Comparison of ENCODE assay signal across 8 cellular contexts in genomic region chr19:18279516-18280246, GRCh38. TPM values are rescaled to one million over a fixed set of nuclear protein-coding genes. Genes with fewer than 3 reads are reported as not detected.
DNase-seq lines count a peak whose midpoint lies in the region; ATAC-seq and TF ChIP-seq lines count a peak whose summit lies in the region.

No MANE protein-coding gene starts in this region.

- peaks cover 35% of the 10 kb centered on the region for H3K36me3 Mint-ChIP-seq in nephron progenitor cell (ENCODE audit: low read depth)
- peaks cover 31% of the 10 kb centered on the region for H3K36me3 Mint-ChIP-seq in stimulated activated naive CD8-positive, alpha-beta T cell treated with anti-CD3 and anti-CD28 coated beads, Interleukin-15, Interleukin-2, amounts not matched to agents 100 ng/mL and 50 ng/mL, for 24 hours (ENCODE audit: low read depth)

- peak; percentile 94 for DNase-seq in MG63
- no peak for DNase-seq in RWPE2 (ENCODE audit: low spot score)
- DNase-seq in activated gamma-delta T cell (lab: John Stamatoyannopoulos, UW) = peak; percentile 72
- DNase-seq in fibroblast of the conjunctiva (ENCODE audit: low read depth) = peak; percentile 91
- peak; percentile 93 for DNase-seq in nephron progenitor cell

- no peaks in the 10 kb centered on the region for H3K9me3 Mint-ChIP-seq in nephron progenitor cell
- no peaks in the 10 kb centered on the region for H3K9me3 Mint-ChIP-seq in stimulated activated naive CD8-positive, alpha-beta T cell treated with anti-CD3 and anti-CD28 coated beads, Interleukin-15, Interleukin-2, amounts not matched to agents 100 ng/mL and 50 ng/mL, for 24 hours

- peak overlapping the region; percentile 100 for H3K27ac Mint-ChIP-seq in nephron progenitor cell
- peak overlapping the region; percentile 98 for H3K27ac Mint-ChIP-seq in stimulated activated naive CD8-positive, alpha-beta T cell treated with anti-CD3 and anti-CD28 coated beads, Interleukin-15, Interleukin-2, amounts not matched to agents 100 ng/mL and 50 ng/mL, for 24 hours

- ATAC-seq in GM19035 (IDR thresholded peaks at IDR 0.05; ENCODE audit: unreplicated experiment) = peak; percentile 3
- peak; percentile 56 for ATAC-seq in RWPE2 (ENCODE audit: low read depth)

- H3K79me2 ChIP-seq in ACC112 (ENCODE audit: control insufficient read depth, insufficient read depth, low read length, unreplicated experiment) = peaks cover 24% of the 10 kb centered on the region

- H3K36me3 ChIP-seq in ACC112 (ENCODE audit: insufficient read depth, low read length) = peaks cover 5% of the 10 kb centered on the region; the same call in 1 of the 2 replicates
- peaks cover 22% of the 10 kb centered on the region for H3K36me3 ChIP-seq in MG63
- peaks cover 10% of the 10 kb centered on the region for H3K36me3 ChIP-seq in RWPE2 (ENCODE audit: low read depth)

- peaks cover 42% of the 10 kb centered on the region for H3K4me1 Mint-ChIP-seq in nephron progenitor cell
- H3K4me1 Mint-ChIP-seq in stimulated activated naive CD8-positive, alpha-beta T cell treated with anti-CD3 and anti-CD28 coated beads, Interleukin-15, Interleukin-2, amounts not matched to agents 100 ng/mL and 50 ng/mL, for 24 hours (ENCODE audit: low read depth) = peaks cover 66% of the 10 kb centered on the region

- H3K27ac ChIP-seq in ACC112 (ENCODE audit: low read depth, low read length) = peak overlapping the region; percentile 96
- H3K27ac ChIP-seq in RWPE2 (ENCODE audit: poor library complexity, severe bottlenecking) = peak overlapping the region; percentile 95

- H3K4me3 ChIP-seq in ACC112 (ENCODE audit: low read depth, low read length) (peak overlapping the region; percentile 99), MG63 (peak overlapping the region; percentile 96), RWPE2 (ENCODE audit: severe bottlenecking) (peak overlapping the region; percentile 93)

- H3K27me3 Mint-ChIP-seq in nephron progenitor cell (ENCODE audit: low read depth, poor library complexity) = no peaks in the 10 kb centered on the region
- H3K27me3 Mint-ChIP-seq in stimulated activated naive CD8-positive, alpha-beta T cell treated with anti-CD3 and anti-CD28 coated beads, Interleukin-15, Interleukin-2, amounts not matched to agents 100 ng/mL and 50 ng/mL, for 24 hours = no peaks in the 10 kb centered on the region

- TF ChIP-seq CTCF in RWPE2 (IDR thresholded peaks at IDR 0.05; ENCODE audit: poor library complexity, severe bottlenecking) = peak; percentile 98
- TF ChIP-seq CTCF in nephron progenitor cell (IDR thresholded peaks at IDR 0.05) = peak; percentile 85

- H3K4me3 Mint-ChIP-seq in nephron progenitor cell = peak overlapping the region; percentile 96
- peak overlapping the region; percentile 95 for H3K4me3 Mint-ChIP-seq in stimulated activated naive CD8-positive, alpha-beta T cell treated with anti-CD3 and anti-CD28 coated beads, Interleukin-15, Interleukin-2, amounts not matched to agents 100 ng/mL and 50 ng/mL, for 24 hours

- no peak overlapping the region for H2AFZ ChIP-seq in ACC112 (ENCODE audit: low read length, unreplicated experiment)

- H3K4me1 ChIP-seq in ACC112 (ENCODE audit: control insufficient read depth, insufficient read depth, low read length, unreplicated experiment) = peaks cover 29% of the 10 kb centered on the region
- peaks cover 16% of the 10 kb centered on the region for H3K4me1 ChIP-seq in RWPE2 (ENCODE audit: insufficient read depth, poor library complexity, severe bottlenecking)

- H3K27me3 ChIP-seq in ACC112 (ENCODE audit: insufficient read depth, low read length) (no peaks in the 10 kb centered on the region), MG63 (no peaks in the 10 kb centered on the region), RWPE2 (ENCODE audit: insufficient read depth, poor library complexity, severe bottlenecking) (no peaks in the 10 kb centered on the region)

- no peaks in the 10 kb centered on the region for H3K9me3 ChIP-seq in MG63
- no peaks in the 10 kb centered on the region for H3K9me3 ChIP-seq in RWPE2 (ENCODE audit: severe bottlenecking)

RNA-seq across cellular contexts. Expression of gene JUND, which starts 1.7 kb away (rescaled TPM):
- total RNA-seq in MG63 (2014; rRNA removed; shearing (Covaris generic); ENCODE audit: low replicate concordance) = 85.7 and 102 TPM in 2 replicates

RNA-seq across cellular contexts. Expression of gene IQCN, which starts 5.4 kb away (rescaled TPM):
- 0.03 and 0.05 TPM in 2 replicates for total RNA-seq in MG63 (2014; rRNA removed; shearing (Covaris generic); ENCODE audit: low replicate concordance)

RNA-seq across cellular contexts. Expression of gene LSM4, which starts 43.2 kb away (rescaled TPM):
- total RNA-seq in MG63 (2014; rRNA removed; shearing (Covaris generic); ENCODE audit: low replicate concordance) = 335 and 636 TPM in 2 replicates

RNA-seq across cellular contexts. Expression of gene PDE4C, which starts 53.4 kb away (rescaled TPM):
- total RNA-seq in MG63 (2014; rRNA removed; shearing (Covaris generic); ENCODE audit: low replicate concordance) = not detected in 2 replicates
